ENCODE assay signal across 28 cellular contexts in the genomic region with DNA sequence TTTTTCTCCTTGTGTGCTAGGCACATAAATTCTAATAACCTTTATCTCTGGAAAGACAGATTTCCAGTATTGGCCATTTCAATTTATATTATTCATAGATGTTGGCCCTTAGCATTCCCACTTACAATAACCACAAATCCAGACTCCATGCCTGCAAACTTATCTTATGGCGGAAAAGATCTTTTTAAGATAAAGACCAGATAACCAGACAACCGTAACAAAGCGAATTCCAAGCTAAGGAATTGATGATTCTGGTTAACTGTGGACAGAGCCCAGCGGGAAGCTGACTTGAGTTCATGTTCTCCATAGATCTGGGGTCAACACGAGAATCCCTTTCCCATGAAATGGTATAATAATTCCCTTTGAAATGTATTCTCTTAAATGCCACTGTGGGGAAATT.
"Had no signal": no experiment of that assay in that cellular context is flagged by ENCODE, and none has a peak within 500 bp of the region (broad histone marks: within the 10 kb centered on the region; RNA-seq: fewer than 3 reads in every experiment).

No MANE protein-coding gene starts in this region.

- H3K9me3 Mint-ChIP-seq: activated CD4-positive, alpha-beta memory T cell treated with anti-CD3 and anti-CD28 coated beads for 36 hours; activated naive CD4-positive, alpha-beta T cell treated with anti-CD3 and anti-CD28 coated beads for 36 hours; activated T-helper 2 cell treated with anti-CD3 and anti-CD28 coated beads, Interferon-gamma antibody, Interleukin-2, Interleukin-4, amounts not matched to agents 10 μg/mL and 5 μg/mL and 100 μg/mL, durations not matched to agents 14 hours and 24 hours and 36 hours had no signal

- ATAC-seq: activated CD4-positive, alpha-beta T cell treated with anti-CD3 and anti-CD28 coated beads for 36 hours; activated CD8-positive, alpha-beta memory T cell treated with anti-CD3 and anti-CD28 coated beads, Interleukin-2, amount 10 ng/mL, durations not matched to agents 7 days and 5 days; activated CD8-positive, alpha-beta T cell treated with anti-CD3 and anti-CD28 coated beads, Interleukin-2, amount 10 ng/mL, durations not matched to agents 7 days and 5 days; activated naive CD4-positive, alpha-beta T cell treated with anti-CD3 and anti-CD28 coated beads, Interleukin-2, amount 50 U/mL, for 72 hours; esophagus mucosa had no signal

- H3K27ac Mint-ChIP-seq: activated CD4-positive, alpha-beta memory T cell treated with anti-CD3 and anti-CD28 coated beads for 36 hours; activated CD4-positive, alpha-beta T cell treated with anti-CD3 and anti-CD28 coated beads for 36 hours; activated CD4-positive, alpha-beta T cell treated with anti-CD3 and anti-CD28 coated beads, Interleukin-2, amount 10 ng/mL, durations not matched to agents 24 days and 14 days; activated CD8-positive, alpha-beta memory T cell treated with anti-CD3 and anti-CD28 coated beads, Interleukin-2, amount 10 ng/mL, durations not matched to agents 7 days and 5 days; activated CD8-positive, alpha-beta T cell treated with anti-CD3 and anti-CD28 coated beads, Interleukin-2, amount 10 ng/mL, durations not matched to agents 7 days and 5 days; activated naive CD4-positive, alpha-beta T cell treated with anti-CD3 and anti-CD28 coated beads for 36 hours; activated naive CD4-positive, alpha-beta T cell treated with anti-CD3 and anti-CD28 coated beads, Interleukin-2, amount 50 U/mL, for 72 hours; activated naive CD8-positive, alpha-beta T cell treated with anti-CD3 and anti-CD28 coated beads, Interleukin-2, amount 10 ng/mL, durations not matched to agents 7 days and 5 days; activated T-helper 1 cell treated with anti-CD3 and anti-CD28 coated beads, Interleukin-12 subunit alpha, Interleukin-12 subunit beta, Interleukin-2, Interleukin-4 antibody, amounts not matched to agents 30 ng/mL and 10 ng/mL and 1 ng/mL, durations not matched to agents 14 hours and 24 hours and 36 hours; activated T-helper 2 cell treated with anti-CD3 and anti-CD28 coated beads, Interferon-gamma antibody, Interleukin-2, Interleukin-4, amounts not matched to agents 10 μg/mL and 5 μg/mL and 100 μg/mL, durations not matched to agents 14 hours and 24 hours and 36 hours; brain had no signal

- H3K27me3 ChIP-seq: ascending aorta, breast epithelium, cardiac muscle cell, colonic mucosa had no signal

- H3K9me3 ChIP-seq: ascending aorta, breast epithelium, colonic mucosa had no signal

- H3K4me3 ChIP-seq: ascending aorta, breast epithelium, cardiac muscle cell, colonic mucosa had no signal

- H3K4me1 ChIP-seq: ascending aorta, breast epithelium, colonic mucosa had no signal

- H3K27me3 Mint-ChIP-seq: activated CD4-positive, alpha-beta memory T cell treated with anti-CD3 and anti-CD28 coated beads for 36 hours; activated CD4-positive, alpha-beta T cell treated with anti-CD3 and anti-CD28 coated beads for 36 hours; activated CD4-positive, alpha-beta T cell treated with anti-CD3 and anti-CD28 coated beads, Interleukin-2, amount 10 ng/mL, durations not matched to agents 24 days and 14 days; activated CD8-positive, alpha-beta memory T cell treated with anti-CD3 and anti-CD28 coated beads, Interleukin-2, amount 10 ng/mL, durations not matched to agents 7 days and 5 days; activated naive CD8-positive, alpha-beta T cell treated with anti-CD3 and anti-CD28 coated beads, Interleukin-2, amount 10 ng/mL, durations not matched to agents 7 days and 5 days; brain had no signal

- H3K36me3 Mint-ChIP-seq: activated CD4-positive, alpha-beta memory T cell treated with anti-CD3 and anti-CD28 coated beads for 36 hours; brain had no signal

- H3K36me3 ChIP-seq: ascending aorta, breast epithelium, cardiac muscle cell, colonic mucosa had no signal

- H3K4me3 Mint-ChIP-seq: activated CD4-positive, alpha-beta memory T cell treated with anti-CD3 and anti-CD28 coated beads for 36 hours; activated CD4-positive, alpha-beta T cell treated with anti-CD3 and anti-CD28 coated beads for 36 hours; activated CD4-positive, alpha-beta T cell treated with anti-CD3 and anti-CD28 coated beads, Interleukin-2, amount 10 ng/mL, durations not matched to agents 24 days and 14 days; activated CD8-positive, alpha-beta memory T cell treated with anti-CD3 and anti-CD28 coated beads, Interleukin-2, amount 10 ng/mL, durations not matched to agents 7 days and 5 days; activated CD8-positive, alpha-beta T cell treated with anti-CD3 and anti-CD28 coated beads, Interleukin-2, amount 10 ng/mL, durations not matched to agents 7 days and 5 days; activated naive CD4-positive, alpha-beta T cell treated with anti-CD3 and anti-CD28 coated beads for 36 hours; activated naive CD8-positive, alpha-beta T cell treated with anti-CD3 and anti-CD28 coated beads, Interleukin-2, amount 10 ng/mL, durations not matched to agents 7 days and 5 days; activated T-helper 1 cell treated with anti-CD3 and anti-CD28 coated beads, Interleukin-12 subunit alpha, Interleukin-12 subunit beta, Interleukin-2, Interleukin-4 antibody, amounts not matched to agents 30 ng/mL and 10 ng/mL and 1 ng/mL, durations not matched to agents 14 hours and 24 hours and 36 hours; brain had no signal

- H3K27ac ChIP-seq: ascending aorta, breast epithelium, cardiac muscle cell, colonic mucosa had no signal

- DNase-seq: activated CD4-positive, alpha-beta memory T cell treated with anti-CD3 and anti-CD28 coated beads for 36 hours; activated CD4-positive, alpha-beta T cell treated with anti-CD3 and anti-CD28 coated beads for 36 hours; activated CD4-positive, alpha-beta T cell treated with anti-CD3 and anti-CD28 coated beads, Interleukin-2, amount 10 ng/mL, durations not matched to agents 24 days and 14 days; activated CD4-positive, CD25-positive, alpha-beta regulatory T cell; activated CD4-positive, CD25-positive, alpha-beta regulatory T cell treated with anti-CD3 and anti-CD28 coated beads, Interleukin-2, amount 50 U/mL, for 72 hours; activated CD8-positive, alpha-beta memory T cell treated with anti-CD3 and anti-CD28 coated beads, Interleukin-2, amount 10 ng/mL, durations not matched to agents 7 days and 5 days; activated CD8-positive, alpha-beta memory T cell treated with anti-CD3 and anti-CD28 coated beads, Interleukin-2, amount 50 U/mL, for 4 hours; activated CD8-positive, alpha-beta T cell treated with anti-CD3 and anti-CD28 coated beads, Interleukin-2, amount 10 ng/mL, durations not matched to agents 7 days and 5 days; activated effector memory CD4-positive, alpha-beta T cell treated with anti-CD3 and anti-CD28 coated beads, Interleukin-2, amount 50 U/mL, for 16 hours; activated naive CD4-positive, alpha-beta T cell treated with anti-CD3 and anti-CD28 coated beads for 36 hours; activated naive CD8-positive, alpha-beta T cell treated with anti-CD3 and anti-CD28 coated beads, Interleukin-2, amount 10 ng/mL, durations not matched to agents 7 days and 5 days; activated T-cell treated with anti-CD3 and anti-CD28 coated beads, Interleukin-2, amount 50 U/mL, for 1 hour; activated T-cell treated with anti-CD3 and anti-CD28 coated beads, Interleukin-2, amount 50 U/mL, for 48 hours; central memory CD4-positive, alpha-beta T cell; cerebellar nuclear complex; colonic mucosa; effector CD8-positive, alpha-beta T cell; foreskin fibroblast; head of caudate nucleus; T-helper 2 cell had no signal
